23 cellular contexts compared by ENCODE assay signal in the genomic region with DNA sequence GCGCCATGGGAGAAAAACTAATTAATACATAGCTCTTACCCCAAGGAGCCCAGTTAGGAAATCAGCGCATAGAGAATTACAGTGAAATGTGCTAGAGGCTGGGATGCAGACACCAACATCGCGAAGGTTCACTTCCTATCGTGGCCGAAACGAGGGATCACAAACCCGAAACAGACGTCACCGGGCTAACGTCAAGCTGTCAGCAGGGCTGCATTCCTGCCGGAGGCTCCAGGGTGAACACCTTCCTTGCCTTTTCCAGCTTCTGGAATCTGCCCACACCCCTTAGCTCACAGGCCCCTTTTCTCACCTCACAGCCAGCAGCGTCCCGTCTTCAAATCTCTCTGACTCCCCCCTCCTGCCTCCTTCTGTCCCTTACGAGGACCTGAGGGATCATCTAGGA. TPM values are rescaled to one million over a fixed set of nuclear protein-coding genes. Genes with fewer than 3 reads are reported as not detected.
"Had no signal": no experiment of that assay in that cellular context is flagged by ENCODE, and none has a peak within 500 bp of the region (broad histone marks: within the 10 kb centered on the region; RNA-seq: fewer than 3 reads in every experiment).

No MANE protein-coding gene starts in this region.

- H3K27me3 ChIP-seq: cardiac muscle cell, hepatocyte, right atrium auricular region, transverse colon had no signal

- H3K4me1 ChIP-seq: prostate gland, right atrium auricular region, transverse colon had no signal

- H3K4me1 Mint-ChIP-seq: activated T-helper 17 cell treated with anti-CD3 and anti-CD28 coated beads, Interleukin-2, amount 50 U/mL, for 72 hours; mesothelial cell of epicardium; nephron; T-cell had no signal

- H3K27ac ChIP-seq: cardiac muscle cell, hepatocyte, lower lobe of right lung, prostate gland, right atrium auricular region, transverse colon had no signal

- DNase-seq: activated CD4-positive, alpha-beta T cell treated with anti-CD3 and anti-CD28 coated beads, Interleukin-2, amount 10 ng/mL, durations not matched to agents 24 days and 14 days; activated naive CD4-positive, alpha-beta T cell treated with Interleukin-2 at 50 U/mL for 16 hours; activated naive CD8-positive, alpha-beta T cell treated with anti-CD3 and anti-CD28 coated beads, Interleukin-2, amount 10 ng/mL, durations not matched to agents 7 days and 5 days; amygdala; dermis blood vessel endothelial cell; effector memory CD8-positive, alpha-beta T cell; lower lobe of right lung; stimulated activated CD4-positive, alpha-beta T cell treated with anti-CD3 and anti-CD28 coated beads, Interleukin-2, amount 100 ng/mL, for 24 hours; stimulated activated naive CD8-positive, alpha-beta T cell treated with anti-CD3 and anti-CD28 coated beads, Interleukin-15, Interleukin-2, amounts not matched to agents 100 U/mL and 50 U/mL, for 24 hours; T-cell; transverse colon had no signal

- FAIRE-seq: islet of Langerhans had no signal

- H3K9me3 ChIP-seq: lower lobe of right lung, prostate gland, right atrium auricular region had no signal

- H3K4me3 Mint-ChIP-seq: activated CD4-positive, alpha-beta T cell treated with anti-CD3 and anti-CD28 coated beads, Interleukin-2, amount 10 ng/mL, durations not matched to agents 24 days and 14 days; activated naive CD8-positive, alpha-beta T cell treated with anti-CD3 and anti-CD28 coated beads, Interleukin-2, amount 10 ng/mL, durations not matched to agents 7 days and 5 days; activated T-helper 17 cell treated with anti-CD3 and anti-CD28 coated beads, Interleukin-2, amount 50 U/mL, for 72 hours; effector memory CD8-positive, alpha-beta T cell; mesothelial cell of epicardium; nephron; T-cell had no signal

- H3K27ac Mint-ChIP-seq: activated CD4-positive, alpha-beta T cell treated with anti-CD3 and anti-CD28 coated beads, Interleukin-2, amount 10 ng/mL, durations not matched to agents 24 days and 14 days; activated naive CD8-positive, alpha-beta T cell treated with anti-CD3 and anti-CD28 coated beads, Interleukin-2, amount 10 ng/mL, durations not matched to agents 7 days and 5 days; activated T-helper 17 cell treated with anti-CD3 and anti-CD28 coated beads, Interleukin-2, amount 50 U/mL, for 72 hours; effector memory CD8-positive, alpha-beta T cell; mesothelial cell of epicardium; nephron; T-cell had no signal

- H3K36me3 ChIP-seq: cardiac muscle cell, lower lobe of right lung, prostate gland, right atrium auricular region, transverse colon had no signal

- ATAC-seq: activated T-helper 17 cell treated with anti-CD3 and anti-CD28 coated beads, Interleukin-2, amount 50 U/mL, for 72 hours; effector memory CD8-positive, alpha-beta T cell; lower lobe of right lung; SK-N-SH treated with all-trans-retinoic acid at 6 μM for 48 hours; stimulated activated naive CD8-positive, alpha-beta T cell treated with anti-CD3 and anti-CD28 coated beads, Interleukin-15, Interleukin-2, amounts not matched to agents 100 U/mL and 50 U/mL, for 24 hours; T-cell had no signal

- H3K4me2 ChIP-seq: hepatocyte had no signal

- H3K27me3 Mint-ChIP-seq: activated T-helper 17 cell treated with anti-CD3 and anti-CD28 coated beads, Interleukin-2, amount 50 U/mL, for 72 hours had no signal

- H3K79me2 ChIP-seq: hepatocyte had no signal

- H2AFZ ChIP-seq: hepatocyte had no signal

- H3K36me3 Mint-ChIP-seq: activated naive CD8-positive, alpha-beta T cell treated with anti-CD3 and anti-CD28 coated beads, Interleukin-2, amount 10 ng/mL, durations not matched to agents 7 days and 5 days had no signal

- H3K4me3 ChIP-seq: cardiac muscle cell, hepatocyte, lower lobe of right lung, prostate gland, right atrium auricular region, transverse colon had no signal

- H3K9me3 Mint-ChIP-seq: effector memory CD8-positive, alpha-beta T cell had no signal

RNA-seq across cellular contexts. Expression of gene GP5, which starts 13.0 kb away (rescaled TPM):
- total RNA-seq: fibroblast of villous mesenchyme, glomerular endothelial cell, prostate gland, transverse colon had no signal
- polyA plus RNA-seq: cardiac muscle cell, hepatocyte had no signal

RNA-seq across cellular contexts. Expression of gene LRRC15, which starts 16.5 kb away (rescaled TPM):
- total RNA-seq: activated CD4-positive, alpha-beta T cell treated with anti-CD3 and anti-CD28 coated beads, Interleukin-2, amount 10 ng/mL, durations not matched to agents 24 days and 14 days; activated naive CD8-positive, alpha-beta T cell treated with anti-CD3 and anti-CD28 coated beads, Interleukin-2, amount 10 ng/mL, durations not matched to agents 7 days and 5 days; activated T-helper 17 cell treated with anti-CD3 and anti-CD28 coated beads, Interleukin-2, amount 50 U/mL, for 72 hours; glomerular endothelial cell; hepatocyte; mesothelial cell of epicardium; T-cell had no signal
- polyA plus RNA-seq: cardiac muscle cell, hepatocyte had no signal

RNA-seq across cellular contexts. Expression of gene CPN2, which starts 34.9 kb away (rescaled TPM):
- total RNA-seq: activated CD4-positive, alpha-beta T cell treated with anti-CD3 and anti-CD28 coated beads, Interleukin-2, amount 10 ng/mL, durations not matched to agents 24 days and 14 days; activated naive CD8-positive, alpha-beta T cell treated with anti-CD3 and anti-CD28 coated beads, Interleukin-2, amount 10 ng/mL, durations not matched to agents 7 days and 5 days; activated T-helper 17 cell treated with anti-CD3 and anti-CD28 coated beads, Interleukin-2, amount 50 U/mL, for 72 hours; dermis blood vessel endothelial cell; fibroblast of villous mesenchyme; glomerular endothelial cell; lower lobe of right lung; mesothelial cell of epicardium; right atrium auricular region; skeletal muscle tissue had no signal
